ENCODE assay signal across 18 cellular contexts in genomic region chr4:112967109-112967508, GRCh38.
DNase-seq lines count a peak whose midpoint lies in the region; ATAC-seq and TF ChIP-seq lines count a peak whose summit lies in the region.
"Had no signal": no experiment of that assay in that cellular context is flagged by ENCODE, and none has a peak within 500 bp of the region (broad histone marks: within the 10 kb centered on the region; RNA-seq: fewer than 3 reads in every experiment).

No MANE protein-coding gene starts in this region.

- peaks cover 19% of the 10 kb centered on the region for H3K27me3 Mint-ChIP-seq in glutamatergic neuron (ENCODE audit: unreplicated experiment)
- H3K27me3 Mint-ChIP-seq: CD4-positive, CD25-positive, alpha-beta regulatory T cell; IgD-negative memory B cell had no signal

- no peak overlapping the region for H3K4me3 ChIP-seq in retinal pigment epithelial cell (ENCODE audit: low read length)
- H3K4me3 ChIP-seq: GM23338 had no signal

- H3K36me3 Mint-ChIP-seq in glutamatergic neuron (ENCODE audit: unreplicated experiment): peaks cover 9% of the 10 kb centered on the region
- H3K36me3 Mint-ChIP-seq: CD4-positive, CD25-positive, alpha-beta regulatory T cell; IgD-negative memory B cell had no signal

- TF ChIP-seq CTCF in glutamatergic neuron (IDR thresholded peaks at IDR 0.05; ENCODE audit: partially characterized antibody, unreplicated experiment) (no peak), retinal pigment epithelial cell (conservative IDR thresholded peaks at IDR 0.05; ENCODE audit: low read depth, low read length) (no peak)

- no peak for TF ChIP-seq POLR2A in erythroblast (IDR thresholded peaks at IDR 0.05; ENCODE audit: low read length)

- H3K4me1 Mint-ChIP-seq in glutamatergic neuron (ENCODE audit: low read depth, unreplicated experiment): peaks cover 53% of the 10 kb centered on the region
- H3K4me1 Mint-ChIP-seq: CD4-positive, CD25-positive, alpha-beta regulatory T cell; CD8-positive, alpha-beta memory T cell; GM23338; IgD-negative memory B cell had no signal

- peak overlapping the region; percentile 74 for H3K4me3 Mint-ChIP-seq in glutamatergic neuron (ENCODE audit: unreplicated experiment)
- H3K4me3 Mint-ChIP-seq: CD4-positive, CD25-positive, alpha-beta regulatory T cell; CD8-positive, alpha-beta memory T cell; GM23338; HFFc6; IgD-negative memory B cell had no signal

- DNase-seq in D341Med (ENCODE audit: low spot score): peak; percentile 41
- DNase-seq in NCI-H82 treated with DMSO at 0.1 percent for 48 hours (lab: John Stamatoyannopoulos, UW; ENCODE audit: unreplicated experiment): peak; percentile 76
- no peak for DNase-seq in glutamatergic neuron
- peak; percentile 78 for DNase-seq in retinal pigment epithelial cell (ENCODE audit: low read depth)
- DNase-seq in OCI-M2 (lab: John Stamatoyannopoulos, UW; ENCODE audit: unreplicated experiment): no peak
- DNase-seq in erythroblast (lab: John Stamatoyannopoulos, UW): no peak
- DNase-seq: ACHN; BE2C; C1 segment of cervical spinal cord; CD4-positive, CD25-positive, alpha-beta regulatory T cell; CD8-positive, alpha-beta memory T cell; COR-L47; HCEC 1CT; HFFc6 had no signal

- ATAC-seq in HG03135 (IDR thresholded peaks at IDR 0.05; ENCODE audit: unreplicated experiment): no peak
- ATAC-seq: GM23338, HepG2 had no signal

- peak overlapping the region; percentile 96 for H3K27ac Mint-ChIP-seq in glutamatergic neuron (ENCODE audit: unreplicated experiment)
- H3K27ac Mint-ChIP-seq: CD4-positive, CD25-positive, alpha-beta regulatory T cell; CD8-positive, alpha-beta memory T cell; GM23338; HFFc6; IgD-negative memory B cell had no signal

- peaks cover 19% of the 10 kb centered on the region for H3K9me3 Mint-ChIP-seq in glutamatergic neuron (ENCODE audit: unreplicated experiment)

Comparison
In these comparisons a context has a peak if more than half of its experiments do, and no peak if none do; other contexts are left out.
1. DNase-seq: peak in D341Med (single experiment), NCI-H82 treated with DMSO at 0.1 percent for 48 hours (single experiment) and retinal pigment epithelial cell (single experiment); none in glutamatergic neuron (single experiment), OCI-M2 (single experiment) and erythroblast (0 of 2).